ENCODE assay signal across 10 cellular contexts in genomic region chr15:72554471-72555425, GRCh38.
DNase-seq lines count a peak whose midpoint lies in the region; ATAC-seq and TF ChIP-seq lines count a peak whose summit lies in the region.
"Had no signal": no experiment of that assay in that cellular context is flagged by ENCODE, and none has a peak within 500 bp of the region (broad histone marks: within the 10 kb centered on the region; RNA-seq: fewer than 3 reads in every experiment).

No MANE protein-coding gene starts in this region.

- no peak for TF ChIP-seq CTCF in activated CD8-positive, alpha-beta T cell treated with anti-CD3 and anti-CD28 coated beads for 36 hours (IDR thresholded peaks at IDR 0.05)

- H3K36me3 Mint-ChIP-seq in activated CD8-positive, alpha-beta T cell treated with anti-CD3 and anti-CD28 coated beads for 36 hours (ENCODE audit: low read depth), result peaks cover 20% of the 10 kb centered on the region

- peak overlapping the region; percentile 79 for H3K27ac Mint-ChIP-seq in activated CD8-positive, alpha-beta T cell treated with anti-CD3 and anti-CD28 coated beads for 36 hours

- intact Hi-C loops in activated CD8-positive, alpha-beta T cell treated with anti-CD3 and anti-CD28 coated beads for 36 hours (cut with micrococcal nuclease), result no loop called here

- CTCF ChIA-PET in activated CD8-positive, alpha-beta T cell treated with anti-CD3 and anti-CD28 coated beads for 36 hours (lab: Charles Lee), result no interaction called here

- H3K27ac ChIP-seq in epithelial cell of prostate, result peak overlapping the region; percentile 21

- H3K4me1 Mint-ChIP-seq in activated CD8-positive, alpha-beta T cell treated with anti-CD3 and anti-CD28 coated beads for 36 hours (ENCODE audit: low read depth), result peaks cover 21% of the 10 kb centered on the region

- ATAC-seq in activated CD8-positive, alpha-beta T cell treated with anti-CD3 and anti-CD28 coated beads for 36 hours, result peak; percentile 78
- ATAC-seq in HG03439 (IDR thresholded peaks at IDR 0.05; ENCODE audit: unreplicated experiment), result no peak
- ATAC-seq in HG02970 (IDR thresholded peaks at IDR 0.05; ENCODE audit: low FRiP score, unreplicated experiment), result no peak
- no peak for ATAC-seq in HG03095 (IDR thresholded peaks at IDR 0.05; ENCODE audit: unreplicated experiment)
- ATAC-seq: HCT116 had no signal

- DNase-seq in HT1080 (ENCODE audit: low read depth) (peak; percentile 88), epithelial cell of prostate (ENCODE audit: low read depth, low spot score) (peak; percentile 2), nucleus accumbens (lab: John Stamatoyannopoulos, UW) (no peak)
- peak; percentile 54 for DNase-seq in activated CD8-positive, alpha-beta T cell treated with anti-CD3 and anti-CD28 coated beads for 36 hours
- peak; percentile 24 for DNase-seq in stimulated activated CD4-positive, alpha-beta T cell treated with anti-CD3 and anti-CD28 coated beads, Interleukin-4, amount 100 ng/mL, for 1 hour
- DNase-seq: SIG-M5 had no signal

- H3K27me3 Mint-ChIP-seq in activated CD8-positive, alpha-beta T cell treated with anti-CD3 and anti-CD28 coated beads for 36 hours, result no peaks in the 10 kb centered on the region

- H3K9me3 Mint-ChIP-seq in activated CD8-positive, alpha-beta T cell treated with anti-CD3 and anti-CD28 coated beads for 36 hours, result no peaks in the 10 kb centered on the region

- POLR2A ChIA-PET in activated CD8-positive, alpha-beta T cell treated with anti-CD3 and anti-CD28 coated beads for 36 hours (lab: Charles Lee), result no interaction called here

- no peak overlapping the region for H3K4me3 Mint-ChIP-seq in activated CD8-positive, alpha-beta T cell treated with anti-CD3 and anti-CD28 coated beads for 36 hours

Comparison
In these comparisons a context has a peak if more than half of its experiments do, and no peak if none do; other contexts are left out.
1. DNase-seq: peak in HT1080 (single experiment), activated CD8-positive, alpha-beta T cell treated with anti-CD3 and anti-CD28 coated beads for 36 hours (single experiment), epithelial cell of prostate (single experiment) and stimulated activated CD4-positive, alpha-beta T cell treated with anti-CD3 and anti-CD28 coated beads, Interleukin-4, amount 100 ng/mL, for 1 hour (single experiment); none in nucleus accumbens (0 of 56).